ENCODE assay signal across 8 cellular contexts in genomic region chr20:38242848-38243449, GRCh38. TPM values are rescaled to one million over a fixed set of nuclear protein-coding genes. Genes with fewer than 3 reads are reported as not detected.
A peak's percentile ranks its signal among the peaks of the same experiment; 100 is the strongest.
DNase-seq lines count a peak whose midpoint lies in the region; ATAC-seq and TF ChIP-seq lines count a peak whose summit lies in the region.

No MANE protein-coding gene starts in this region.

- TF ChIP-seq POLR2A in HCT116 (IDR thresholded peaks at IDR 0.05; ENCODE audit: borderline replicate concordance, extremely low read depth, insufficient read depth, insufficient read length) (no peak), right lobe of liver (IDR thresholded peaks at IDR 0.05) (no peak)

- DNase-seq in DMS53 (lab: John Stamatoyannopoulos, UW): peak; percentile 58
- DNase-seq in DMS53 treated with DMSO at 0.1 percent for 48 hours (lab: John Stamatoyannopoulos, UW; ENCODE audit: unreplicated experiment): no peak
- peak; percentile 48 for DNase-seq in HCT116 (ENCODE audit: low read depth, low spot score)
- DNase-seq in right lobe of liver: no peak
- DNase-seq in HCEC 1CT: no peak
- DNase-seq in T-helper 17 cell: no peak

- no peak overlapping the region for H3K4me3 Mint-ChIP-seq in T-helper 17 cell

- intact Hi-C loops in HCT116 (cut with micrococcal nuclease): no loop called here
- intact Hi-C loops in right lobe of liver (cut with DNase I): no loop called here

- H3K27me3 ChIP-seq in HCT116 (ENCODE audit: insufficient read depth, low read length) (no peaks in the 10 kb centered on the region), right lobe of liver (no peaks in the 10 kb centered on the region)

- H3K4me1 ChIP-seq in HCT116 (ENCODE audit: control insufficient read depth in 1 of 2, insufficient read depth in 2 of 2, low read length in 2 of 2): no peaks in the 10 kb centered on the region
- H3K4me1 ChIP-seq in right lobe of liver: peaks cover 0 to 25% (median 3%) of the 10 kb centered on the region in 4 donors

- H3K4me1 Mint-ChIP-seq in T-helper 17 cell: no peaks in the 10 kb centered on the region

- H3K9me2 ChIP-seq in HCT116 (ENCODE audit: insufficient read depth): no peaks in the 10 kb centered on the region

- peak; percentile 48 to 84 (median 80); a peak in 5 of 6 replicates for TF ChIP-seq CTCF in HCT116 (IDR thresholded peaks at IDR 0.05 in 2 of 3, conservative IDR thresholded peaks at IDR 0.05 in 1 of 3; ENCODE audit: borderline replicate concordance in 1 of 3, insufficient read depth in 1 of 3, low read depth in 2 of 3, low read length in 2 of 3)
- peak; percentile 50 for TF ChIP-seq CTCF in VCaP (conservative IDR thresholded peaks at IDR 0.05)
- TF ChIP-seq CTCF in right lobe of liver (IDR thresholded peaks at IDR 0.05): peak in 3 of 4 donors; percentile 12 to 34 (median 20)

- no peak overlapping the region for H3K27ac ChIP-seq in HCT116 (ENCODE audit: low read depth, low read length)
- no peak overlapping the region for H3K27ac ChIP-seq in VCaP
- H3K27ac ChIP-seq in right lobe of liver: no peak overlapping the region

- H4K20me1 ChIP-seq in HCT116 (ENCODE audit: insufficient read depth): no peaks in the 10 kb centered on the region

- H3K36me3 ChIP-seq in HCT116 (ENCODE audit: control insufficient read depth in 1 of 2, insufficient read depth in 2 of 2, low read length in 2 of 2): no peaks in the 10 kb centered on the region
- H3K36me3 ChIP-seq in right lobe of liver: no peaks in the 10 kb centered on the region

- H3K4me2 ChIP-seq in HCT116 (ENCODE audit: low read length): no peak overlapping the region

- no TSS peak for BruUV-seq in HCT116 (replicated peaks; lab: Mats Ljungman, UMichigan)

- H3K4me3 ChIP-seq in HCT116 (replicated peaks in 1 of 2; ENCODE audit: low read depth in 1 of 2, low read length in 2 of 2) (no peak overlapping the region), right lobe of liver (no peak overlapping the region)

- WGBS in right lobe of liver (ENCODE audit: insufficient coverage, low coverage, low lambda C conversion rate, missing lambda C conversion rate): 36% methylated on average over 5 of the region's 5 CpGs

- TF ChIP-seq RAD21 in HCT116 (IDR thresholded peaks at IDR 0.05; ENCODE audit: low read depth): peak; percentile 33; the same call in 1 of the 2 replicates

- POLR2A ChIA-PET in HCT116 (lab: Charles Lee): no interaction called here

- CTCF ChIA-PET in HCT116 (lab: Charles Lee): interaction anchor here (0.6 to 1.2 kb wide), 4 partner anchors 11 to 185 kb away, joined by 3 to 5 read pairs (median 4); no protein-coding TSS in a partner anchor

- H3K27me3 Mint-ChIP-seq in T-helper 17 cell: peaks cover 15% of the 10 kb centered on the region

- no peak overlapping the region for H3K27ac Mint-ChIP-seq in T-helper 17 cell

- peaks cover 2% of the 10 kb centered on the region for H3K36me3 Mint-ChIP-seq in T-helper 17 cell (ENCODE audit: low read depth)

- no peak overlapping the region for H3K9ac ChIP-seq in HCT116 (ENCODE audit: low read length)

- no peak overlapping the region for H2AFZ ChIP-seq in HCT116 (ENCODE audit: low read depth, low read length, poor library complexity, severe bottlenecking)

- no peaks in the 10 kb centered on the region for H3K79me2 ChIP-seq in HCT116 (ENCODE audit: insufficient read depth, low read length)

- RAD21 ChIA-PET in HCT116 (lab: Charles Lee; ENCODE audit: low non-redundant PET in 1 of 2, low total read pairs in 2 of 2, uncharacterized antibody in 2 of 2, unreplicated experiment in 2 of 2): interaction anchor here in 1 of 2 experiments (0.6 kb wide), 1 partner anchor 1169 kb away, joined by 5 read pairs; no protein-coding TSS in a partner anchor

- ATAC-seq in HCT116 (peak; percentile 69), right lobe of liver (no peak), GM21529 (IDR thresholded peaks at IDR 0.05; ENCODE audit: unreplicated experiment) (no peak), T-helper 17 cell (no peak)

- peaks cover 14 to 34% of the 10 kb centered on the region in 2 experiments; a peak in 2 of 4 replicates for H3K9me3 ChIP-seq in HCT116 (ENCODE audit: control insufficient read depth in 1 of 2, insufficient read depth in 1 of 2, low read depth in 1 of 2, low read length in 2 of 2)
- H3K9me3 ChIP-seq in right lobe of liver: peaks cover 0 to 4% (median 2%) of the 10 kb centered on the region in 4 donors
- no peaks in the 10 kb centered on the region for H3K9me3 ChIP-seq in T-helper 17 cell (ENCODE audit: control insufficient read depth, low read length, poor library complexity, severe bottlenecking)

TF ChIP-seq in HCT116, 20 proteins besides CTCF, POLR2A, EP300 and RAD21:
- TF ChIP-seq CBX3 (IDR thresholded peaks at IDR 0.05; ENCODE audit: low read depth) (peak; percentile 99), POLR2AphosphoS5 (IDR thresholded peaks at IDR 0.05; ENCODE audit: low read depth, low read length) (no peak), MAX (IDR thresholded peaks at IDR 0.05) (peak; percentile 13; the same call in 1 of the 2 replicates), TCF7L2 (IDR thresholded peaks at IDR 0.05; ENCODE audit: borderline replicate concordance, extremely low read depth, insufficient read depth, insufficient read length) (no peak)

RNA-seq across cellular contexts. Expression of gene KIAA1755, which starts 17.6 kb away (rescaled TPM):
- not detected for total RNA-seq in HCT116 (2021; ENCODE audit: unreplicated experiment)
- 0.04 TPM in 1 of 2 replicates, not detected in the other for polyA plus RNA-seq in HCT116 (2012)
- total RNA-seq in right lobe of liver: 1 to 10 TPM in 4 of 6 experiments, under 1 TPM in 2; 0.06 to 2.7 (median 1.5) TPM
- total RNA-seq in T-helper 17 cell: not detected

Comparison
In these comparisons a context has a peak if more than half of its experiments do, and no peak if none do; other contexts are left out.
1. DNase-seq: peak in DMS53 (single experiment) and HCT116 (single experiment); none in DMS53 treated with DMSO at 0.1 percent for 48 hours (single experiment), right lobe of liver (0 of 3), HCEC 1CT (single experiment) and T-helper 17 cell (0 of 3).
2. CTCF ChIP-seq: peak in every context shown above with its lines; median percentile 80 in HCT116; 50 in VCaP; 20 in right lobe of liver.